ENCODE assay signal across 20 cellular contexts in genomic region chr19:14053032-14053431, GRCh38. TPM values are rescaled to one million over a fixed set of nuclear protein-coding genes. Genes with fewer than 3 reads are reported as not detected.
DNase-seq lines count a peak whose midpoint lies in the region; ATAC-seq and TF ChIP-seq lines count a peak whose summit lies in the region.
"Had no signal": no experiment of that assay in that cellular context is flagged by ENCODE, and none has a peak within 500 bp of the region (broad histone marks: within the 10 kb centered on the region; RNA-seq: fewer than 3 reads in every experiment).

No MANE protein-coding gene starts in this region.

- no peak overlapping the region for H3K27ac ChIP-seq in CD4-positive, alpha-beta T cell (ENCODE audit: low read depth, low read length)

- CTCF ChIA-PET in CD4-positive, alpha-beta T cell (lab: Charles Lee): interaction anchor here (0.8 to 1.4 kb wide), 3 partner anchors 19 to 93 kb away, joined by 3 to 4 read pairs (median 3); no protein-coding TSS in a partner anchor

- peaks cover 16% of the 10 kb centered on the region for H3K4me1 Mint-ChIP-seq in CD4-positive, alpha-beta T cell (ENCODE audit: low read depth)
- peaks cover 2 to 10% of the 10 kb centered on the region in 2 donors for H3K4me1 Mint-ChIP-seq in stimulated activated naive B cell treated with anti-CD40 and anti-IgM and Interleukin-4, amounts not matched to agents 10 μg/mL and 1 μg/mL and 100 μg/mL, for 72 hours

- no peak for DNase-seq in CD4-positive, alpha-beta T cell
- peak; percentile 61 for DNase-seq in OCI-M1 (lab: John Stamatoyannopoulos, UW)
- DNase-seq in stimulated activated naive B cell treated with anti-CD40 and anti-IgM and Interleukin-4, amounts not matched to agents 10 μg/mL and 1 μg/mL and 100 μg/mL, for 72 hours: no peak
- DNase-seq in NCI-H2107 treated with DMSO at 0.1 percent for 48 hours (lab: John Stamatoyannopoulos, UW; ENCODE audit: unreplicated experiment): no peak
- DNase-seq: DMS53, KBM-7, MG63, NCI-H1105 treated with DMSO at 0.1 percent for 48 hours, NCI-H146, NCI-H1930, NCI-H2107, NCI-H446, NCI-H524 treated with DMSO at 0.1 percent for 48 hours, NCI-H774, PC-3 had no signal

- no peaks in the 10 kb centered on the region for H3K9me3 Mint-ChIP-seq in CD4-positive, alpha-beta T cell
- peaks cover 2 to 3% of the 10 kb centered on the region in 2 donors for H3K9me3 Mint-ChIP-seq in stimulated activated naive B cell treated with anti-CD40 and anti-IgM and Interleukin-4, amounts not matched to agents 10 μg/mL and 1 μg/mL and 100 μg/mL, for 72 hours

- H3K27ac Mint-ChIP-seq in CD4-positive, alpha-beta T cell: peak overlapping the region; percentile 27
- no peak overlapping the region for H3K27ac Mint-ChIP-seq in stimulated activated naive B cell treated with anti-CD40 and anti-IgM and Interleukin-4, amounts not matched to agents 10 μg/mL and 1 μg/mL and 100 μg/mL, for 72 hours

- peaks cover 3% of the 10 kb centered on the region for H3K27me3 ChIP-seq in CD4-positive, alpha-beta T cell (ENCODE audit: control insufficient read depth, insufficient read depth, low read length)
- H3K27me3 ChIP-seq: MG63 had no signal

- POLR2A ChIA-PET in CD4-positive, alpha-beta T cell (lab: Charles Lee): interaction anchor here (0.8 to 1.2 kb wide), 5 partner anchors 21 to 171 kb away, joined by 3 to 4 read pairs (median 4); partner anchors contain the start of genes ASF1B and IL27RA

- no peaks in the 10 kb centered on the region for H3K9me3 ChIP-seq in CD4-positive, alpha-beta T cell (ENCODE audit: control insufficient read depth, low read length)
- H3K9me3 ChIP-seq: SK-N-SH had no signal

- TF ChIP-seq CTCF in CD4-positive, alpha-beta T cell (IDR thresholded peaks at IDR 0.05): no peak

- peaks cover 57% of the 10 kb centered on the region for H3K36me3 Mint-ChIP-seq in CD4-positive, alpha-beta T cell (ENCODE audit: low read depth)
- peaks cover 28 to 50% of the 10 kb centered on the region in 2 donors for H3K36me3 Mint-ChIP-seq in stimulated activated naive B cell treated with anti-CD40 and anti-IgM and Interleukin-4, amounts not matched to agents 10 μg/mL and 1 μg/mL and 100 μg/mL, for 72 hours

- no peak for ATAC-seq in CD4-positive, alpha-beta T cell (ENCODE audit: poor library complexity)
- no peak for ATAC-seq in stimulated activated naive B cell treated with anti-CD40 and anti-IgM and Interleukin-4, amounts not matched to agents 10 μg/mL and 1 μg/mL and 100 μg/mL, for 72 hours (replicated peaks)
- ATAC-seq: PC-3 had no signal

- H3K27me3 Mint-ChIP-seq in CD4-positive, alpha-beta T cell: peaks cover 5% of the 10 kb centered on the region
- H3K27me3 Mint-ChIP-seq in stimulated activated naive B cell treated with anti-CD40 and anti-IgM and Interleukin-4, amounts not matched to agents 10 μg/mL and 1 μg/mL and 100 μg/mL, for 72 hours: peaks cover 10 to 29% of the 10 kb centered on the region in 2 donors

- H3K4me3 Mint-ChIP-seq in CD4-positive, alpha-beta T cell: no peak overlapping the region
- no peak overlapping the region for H3K4me3 Mint-ChIP-seq in stimulated activated naive B cell treated with anti-CD40 and anti-IgM and Interleukin-4, amounts not matched to agents 10 μg/mL and 1 μg/mL and 100 μg/mL, for 72 hours

- intact Hi-C loops in CD4-positive, alpha-beta T cell (cut with DNase I, micrococcal nuclease): no loop called here

RNA-seq across cellular contexts. Expression of gene PALM3, which starts 8.8 kb away (rescaled TPM):
- under 1 TPM in 1 of 2 experiments, not detected in 1; 0.25 TPM for total RNA-seq in CD4-positive, alpha-beta T cell

RNA-seq across cellular contexts. Expression of gene MISP3, which starts 19.6 kb away (rescaled TPM):
- total RNA-seq in CD4-positive, alpha-beta T cell: under 1 TPM; 0.39 to 0.49 TPM

RNA-seq across cellular contexts. Expression of gene IL27RA, which starts 21.5 kb away (rescaled TPM):
- total RNA-seq in CD4-positive, alpha-beta T cell: 10 to 100 TPM; 25.0 to 26.7 TPM

RNA-seq across cellular contexts. Expression of gene RLN3, which starts 25.1 kb away (rescaled TPM):
- total RNA-seq in CD4-positive, alpha-beta T cell: not detected
- total RNA-seq: A172, Daoy, G401, HT1080, PC-3 had no signal

RNA-seq across cellular contexts. Expression of gene C19orf67, which starts 32.6 kb away (rescaled TPM):
- not detected for total RNA-seq in CD4-positive, alpha-beta T cell
- total RNA-seq: A172, Daoy, G401, PC-3 had no signal
